1 cellular context compared by ENCODE assay signal in the genomic region with DNA sequence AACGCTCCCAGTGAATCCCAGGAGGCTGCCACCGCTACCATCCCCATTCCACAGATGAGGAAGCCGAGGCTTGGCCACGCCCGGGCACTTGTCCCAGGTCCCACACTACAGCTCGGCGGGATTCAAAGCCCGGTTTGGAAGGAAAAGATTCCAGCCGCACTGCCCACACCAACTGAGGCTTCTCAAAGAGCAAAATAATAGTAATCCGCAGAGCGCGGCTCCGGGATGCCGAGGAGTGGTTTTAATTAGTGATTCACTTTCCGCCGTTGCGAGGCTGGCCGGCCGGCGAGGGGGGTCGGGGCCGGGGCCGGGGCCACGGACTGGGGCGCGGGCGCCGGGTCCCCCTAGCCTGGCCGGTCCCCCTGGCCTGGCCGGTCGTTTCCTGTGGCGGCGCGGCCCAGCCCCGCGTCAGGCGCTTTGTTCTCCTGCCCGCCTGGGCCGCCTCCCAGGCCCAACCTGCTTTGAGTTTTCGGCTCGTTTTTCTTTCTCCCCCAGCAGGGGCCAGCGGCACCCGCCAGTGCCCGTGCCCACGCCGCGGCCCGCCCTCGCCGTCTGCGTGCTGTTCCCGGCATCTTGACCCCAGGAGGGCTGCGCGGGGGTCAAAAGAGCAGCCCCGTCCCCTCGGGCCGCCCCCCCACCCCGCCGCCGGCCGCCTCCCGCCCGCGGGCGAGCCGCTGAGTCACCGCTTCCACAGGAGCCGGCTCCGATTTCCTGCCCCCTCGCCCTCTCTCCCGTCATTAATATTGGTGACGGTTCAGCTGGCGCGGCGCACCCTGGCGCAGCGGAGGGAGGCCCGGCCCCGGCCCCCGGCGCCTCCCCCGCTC.
TF ChIP-seq lines count a peak whose summit lies in the region.

No MANE protein-coding gene starts in this region.

TF ChIP-seq in HCT116, 20 proteins besides CTCF, POLR2A, EP300 and RAD21 (continued from another document):
- TF ChIP-seq ZBTB33 (IDR thresholded peaks at IDR 0.05; ENCODE audit: extremely low read depth, insufficient replicate concordance, low read length) = no peak
TF ChIP-seq in HCT116: peak in this region for 3.
